ENCODE assay signal across 10 cellular contexts in the genomic region with DNA sequence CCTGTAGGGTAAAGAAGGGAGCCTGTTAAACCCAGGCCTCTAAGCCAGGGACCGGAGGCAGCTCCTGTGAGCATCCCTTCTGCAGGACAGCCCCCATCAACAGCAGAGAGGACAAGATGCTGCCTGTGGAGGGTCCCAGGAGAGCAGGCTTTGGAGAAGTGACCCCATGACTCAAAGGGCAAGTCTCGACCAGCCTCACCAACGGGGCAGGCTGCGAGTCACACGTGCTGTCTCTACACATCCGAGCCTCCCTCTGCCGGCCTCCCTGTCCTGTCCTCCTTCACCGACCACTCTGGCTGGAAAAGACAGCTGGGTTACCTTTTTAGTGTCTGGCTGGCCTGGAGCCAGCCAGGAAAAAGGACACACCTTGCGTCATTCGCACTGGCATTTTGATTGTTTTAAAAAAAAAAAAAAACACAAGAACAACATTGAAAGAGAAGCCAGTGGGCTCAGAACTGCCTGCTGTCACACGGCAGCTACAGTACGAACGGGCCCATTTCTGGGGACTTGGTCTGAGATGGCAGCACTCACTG.
"Had no signal": no experiment of that assay in that cellular context is flagged by ENCODE, and none has a peak within 500 bp of the region (broad histone marks: within the 10 kb centered on the region; RNA-seq: fewer than 3 reads in every experiment).

No MANE protein-coding gene starts in this region.

- H3K36me3 ChIP-seq: ascending aorta had no signal

- H3K9me3 ChIP-seq: ascending aorta, heart right ventricle, suprapubic skin had no signal

- H3K27ac ChIP-seq: ascending aorta, heart right ventricle, parathyroid adenoma, suprapubic skin had no signal

- H3K27me3 ChIP-seq: ascending aorta, heart right ventricle, suprapubic skin had no signal

- ATAC-seq: activated naive CD8-positive, alpha-beta T cell treated with anti-CD3 and anti-CD28 coated beads, Interleukin-2, amount 50 U/mL, for 24 hours; activated T-cell treated with anti-CD3 and anti-CD28 coated beads, Interleukin-2, amount 50 U/mL, for 72 hours had no signal

- H3K4me1 ChIP-seq: ascending aorta, parathyroid adenoma had no signal

- DNase-seq: activated CD4-positive, alpha-beta T cell treated with anti-CD3 and anti-CD28 coated beads, Interleukin-2, amount 50 U/mL, for 1 hour; activated naive CD8-positive, alpha-beta T cell treated with anti-CD3 and anti-CD28 coated beads, Interleukin-2, amount 50 U/mL, for 24 hours; activated T-cell treated with anti-CD3 and anti-CD28 coated beads, Interleukin-2, amount 50 U/mL, for 72 hours; heart right ventricle; stimulated activated naive CD4-positive, alpha-beta T cell treated with Interleukin-2 at 50 U/mL for 16 hours had no signal

- H3K4me3 ChIP-seq: ascending aorta, heart right ventricle, suprapubic skin had no signal

- FAIRE-seq: frontal cortex, keratinocyte had no signal
